Comparison of ENCODE assay signal across 18 cellular contexts in the genomic region with DNA sequence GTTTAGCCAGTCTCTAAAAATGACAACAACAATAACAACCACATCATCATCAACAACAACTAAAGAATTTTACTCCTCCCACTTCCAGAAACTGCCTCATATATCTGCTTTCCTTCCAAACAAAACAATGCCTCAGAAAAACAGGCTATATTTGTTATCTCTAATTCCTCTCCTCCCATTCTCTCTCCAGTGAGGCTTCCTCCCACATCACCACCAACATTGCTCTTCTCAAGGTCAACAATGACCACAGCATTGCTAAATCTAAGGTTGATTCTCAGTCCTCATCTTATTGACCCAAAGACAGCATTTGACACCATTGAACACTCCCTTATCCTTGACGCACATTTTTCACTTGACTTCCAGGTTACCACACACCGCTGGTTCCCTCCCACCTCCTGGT. TPM values are rescaled to one million over a fixed set of nuclear protein-coding genes. Genes with fewer than 3 reads are reported as not detected.
DNase-seq lines count a peak whose midpoint lies in the region; ATAC-seq, FAIRE-seq and TF ChIP-seq lines count a peak whose summit lies in the region.
"Had no signal": no experiment of that assay in that cellular context is flagged by ENCODE, and none has a peak within 500 bp of the region (broad histone marks: within the 10 kb centered on the region; RNA-seq: fewer than 3 reads in every experiment).

No MANE protein-coding gene starts in this region.

- H3K36me3 ChIP-seq in bronchial epithelial cell (ENCODE audit: control insufficient read depth, insufficient read depth, low read length), result no peaks in the 10 kb centered on the region
- H3K36me3 ChIP-seq: BE2C had no signal

- intact Hi-C loops in Right ventricle myocardium inferior (cut with DNase I), result no loop called here

- H3K4me3 ChIP-seq in bronchial epithelial cell (ENCODE audit: low read depth, low read length) (no peak overlapping the region), fibroblast of pulmonary artery (replicated peaks; ENCODE audit: low read depth, low read length) (no peak overlapping the region)
- H3K4me3 ChIP-seq: GM23338 had no signal

- POLR2A ChIA-PET in naive thymus-derived CD8-positive, alpha-beta T cell (lab: Charles Lee), result no interaction called here

- FAIRE-seq in bronchial epithelial cell (lab: Jason Lieb, UNC), result peak; percentile 55
- FAIRE-seq: A204.1, GM12892 had no signal

- no peak overlapping the region for H3K4me3 Mint-ChIP-seq in naive thymus-derived CD8-positive, alpha-beta T cell
- H3K4me3 Mint-ChIP-seq: CD4-positive, alpha-beta memory T cell; GM23338 had no signal

- no peaks in the 10 kb centered on the region for H3K9me3 Mint-ChIP-seq in naive thymus-derived CD8-positive, alpha-beta T cell
- H3K9me3 Mint-ChIP-seq: GM23338 had no signal

- no peaks in the 10 kb centered on the region for H3K4me1 Mint-ChIP-seq in naive thymus-derived CD8-positive, alpha-beta T cell
- H3K4me1 Mint-ChIP-seq: CD4-positive, alpha-beta memory T cell; GM23338 had no signal

- no peaks in the 10 kb centered on the region for H3K36me3 Mint-ChIP-seq in naive thymus-derived CD8-positive, alpha-beta T cell
- H3K36me3 Mint-ChIP-seq: CD4-positive, alpha-beta memory T cell had no signal

- H3K27ac Mint-ChIP-seq in naive thymus-derived CD8-positive, alpha-beta T cell, result no peak overlapping the region
- H3K27ac Mint-ChIP-seq: CD4-positive, alpha-beta memory T cell; GM23338 had no signal

- H3K27me3 Mint-ChIP-seq in naive thymus-derived CD8-positive, alpha-beta T cell, result peaks cover under 1 to 10% (median 5%) of the 10 kb centered on the region in 5 donors

- no peaks in the 10 kb centered on the region for H3K27me3 ChIP-seq in bronchial epithelial cell (ENCODE audit: control insufficient read depth, insufficient read depth, low read length)
- H3K27me3 ChIP-seq: BE2C had no signal

- peak overlapping the region; percentile 85 for H3K27ac ChIP-seq in temporal lobe (ENCODE audit: low read depth, low read length)
- H3K27ac ChIP-seq: C4-2B had no signal

- DNase-seq in bronchial epithelial cell (ENCODE audit: low read depth) (no peak), fibroblast of pulmonary artery (ENCODE audit: low read depth) (peak; percentile 82), left kidney (ENCODE audit: low read depth, low spot score) (peak; percentile 46), Right ventricle myocardium inferior (ENCODE audit: missing footprints) (no peak), AML-193 (lab: John Stamatoyannopoulos, UW) (no peak), activated gamma-delta T cell (lab: John Stamatoyannopoulos, UW) (no peak)
- no peak for DNase-seq in naive thymus-derived CD8-positive, alpha-beta T cell
- DNase-seq: BE2C; CD4-positive, alpha-beta memory T cell; DND-41; GDM1; H7 had no signal

- no peak for ATAC-seq in Right ventricle myocardium inferior
- no peak for ATAC-seq in naive thymus-derived CD8-positive, alpha-beta T cell
- ATAC-seq: GM23338 had no signal

- no peak for TF ChIP-seq CTCF in bronchial epithelial cell (IDR thresholded peaks at IDR 0.05; ENCODE audit: insufficient read depth, low read length, severe bottlenecking)
- TF ChIP-seq CTCF in fibroblast of pulmonary artery (IDR thresholded peaks at IDR 0.05; ENCODE audit: low read length, missing control alignments), result no peak

RNA-seq across cellular contexts. Expression of gene PRUNE2, which starts 38.1 kb away (rescaled TPM):
- total RNA-seq in bronchial epithelial cell (under 0.01 TPM in 1 of 2 replicates, not detected in the other), temporal lobe (22.9 TPM), Right ventricle myocardium inferior (1.9 TPM)
- not detected for total RNA-seq in naive thymus-derived CD8-positive, alpha-beta T cell
- polyA plus RNA-seq in naive thymus-derived CD8-positive, alpha-beta T cell, result not detected
- total RNA-seq: HT-29 had no signal

Comparison
In these comparisons a context has a peak if more than half of its experiments do, and no peak if none do; other contexts are left out.
1. DNase-seq: peak in fibroblast of pulmonary artery (single experiment) and left kidney (single experiment); none in bronchial epithelial cell (single experiment), Right ventricle myocardium inferior (single experiment), AML-193 (0 of 2), activated gamma-delta T cell (single experiment) and naive thymus-derived CD8-positive, alpha-beta T cell (0 of 10).